ENCODE assay signal across 34 cellular contexts in the genomic region with DNA sequence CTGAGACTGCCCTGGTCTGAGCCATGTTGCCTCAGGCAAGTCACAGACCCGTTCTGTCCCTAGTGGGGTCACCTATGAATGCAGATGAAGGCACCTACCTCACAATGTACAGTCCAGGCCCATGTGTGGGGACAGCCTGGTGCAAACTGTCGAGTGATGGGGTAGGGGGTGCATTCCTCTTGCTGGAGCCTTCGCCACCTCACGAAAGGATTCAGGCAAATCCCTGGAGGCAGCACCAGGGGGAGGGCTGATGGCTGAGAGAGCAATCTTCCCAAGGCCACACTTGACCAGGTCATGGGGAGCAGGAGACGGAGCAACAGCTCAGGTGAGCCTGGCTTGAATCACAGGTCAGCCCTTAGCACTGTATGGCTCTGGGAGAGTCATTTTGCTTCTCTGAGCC.
"Had no signal": no experiment of that assay in that cellular context is flagged by ENCODE, and none has a peak within 500 bp of the region (broad histone marks: within the 10 kb centered on the region; RNA-seq: fewer than 3 reads in every experiment).

No MANE protein-coding gene starts in this region.

- H3K4me2 ChIP-seq: hepatocyte had no signal

- FAIRE-seq: endometrium, keratinocyte, pancreas had no signal

- H3K4me3 ChIP-seq: breast epithelium, esophagus squamous epithelium, hepatocyte, lung, pancreas, prostate gland, skin epidermis, thyroid gland, upper lobe of left lung had no signal

- H3K9me3 ChIP-seq: breast epithelium, esophagus squamous epithelium, pancreas, prostate gland, thyroid gland, upper lobe of left lung had no signal

- ATAC-seq: activated naive CD8-positive, alpha-beta T cell treated with anti-CD3 and anti-CD28 coated beads, Interleukin-2, amount 50 U/mL, for 24 hours; activated T-cell treated with anti-CD3 and anti-CD28 coated beads, Interleukin-2, amount 50 U/mL, for 4 hours; activated T-helper 17 cell treated with anti-CD3 and anti-CD28 coated beads, Interleukin-2, amount 50 U/mL, for 72 hours; left colon; pancreas; sciatic nerve; stimulated activated memory B cell treated with anti-CD40 and anti-IgM and Interleukin-4, amounts not matched to agents 10 μg/mL and 1 μg/mL and 100 μg/mL, for 72 hours; stimulated activated naive CD8-positive, alpha-beta T cell treated with anti-CD3 and anti-CD28 coated beads, Interleukin-15, amount 100 ng/mL, for 72 hours had no signal

- H3K36me3 ChIP-seq: breast epithelium, esophagus squamous epithelium, pancreas, prostate gland, thyroid gland, upper lobe of left lung had no signal

- H3K4me1 ChIP-seq: breast epithelium, pancreas, prostate gland, thyroid gland, upper lobe of left lung had no signal

- H2AFZ ChIP-seq: hepatocyte had no signal

- DNase-seq: activated CD4-positive, alpha-beta memory T cell treated with anti-CD3 and anti-CD28 coated beads, Interleukin-2, amount 10 ng/mL, durations not matched to agents 7 days and 5 days; activated CD4-positive, alpha-beta T cell treated with anti-CD3 and anti-CD28 coated beads, Interleukin-2, amount 10 ng/mL, durations not matched to agents 24 days and 14 days; activated CD4-positive, CD25-positive, alpha-beta regulatory T cell treated with anti-CD3 and anti-CD28 coated beads, Interleukin-2, amount 50 U/mL, for 72 hours; activated gamma-delta T cell treated with Interleukin-2 at 50 U/mL for 16 hours; activated naive CD4-positive, alpha-beta T cell treated with anti-CD3 and anti-CD28 coated beads, Interleukin-2, amount 50 U/mL, for 16 hours; activated naive CD8-positive, alpha-beta T cell treated with anti-CD3 and anti-CD28 coated beads, Interleukin-2, amount 50 U/mL, for 24 hours; activated T-cell treated with anti-CD3 and anti-CD28 coated beads, Interleukin-2, amount 50 U/mL, for 4 hours; amygdala; central memory CD4-positive, alpha-beta T cell; effector CD4-positive, alpha-beta T cell; esophagus squamous epithelium; foreskin melanocyte; left colon; pancreas; retina; stimulated activated CD4-positive, alpha-beta T cell treated with anti-CD3 and anti-CD28 coated beads, Interleukin-4, amount 100 ng/mL, for 24 hours; stimulated activated naive CD8-positive, alpha-beta T cell treated with anti-CD3 and anti-CD28 coated beads, Interleukin-15, amount 100 ng/mL, for 72 hours; substantia nigra; SW 1271; T1000; thyroid gland; WERI-Rb-1 had no signal

- H3K79me2 ChIP-seq: hepatocyte had no signal

- H3K27me3 ChIP-seq: breast epithelium, hepatocyte, pancreas, thyroid gland, upper lobe of left lung had no signal

- H3K27ac ChIP-seq: breast epithelium, epithelial cell of prostate, esophagus squamous epithelium, hepatocyte, pancreas, prostate gland, skin epidermis, thyroid gland, upper lobe of left lung, WERI-Rb-1 had no signal
